In genomic region chr17:557371-557770, GRCh38 we compare ENCODE assay signal across 23 cellular contexts.
DNase-seq lines count a peak whose midpoint lies in the region; ATAC-seq, FAIRE-seq and TF ChIP-seq lines count a peak whose summit lies in the region.
"Had no signal": no experiment of that assay in that cellular context is flagged by ENCODE, and none has a peak within 500 bp of the region (broad histone marks: within the 10 kb centered on the region; RNA-seq: fewer than 3 reads in every experiment).

No MANE protein-coding gene starts in this region.

- no peak for TF ChIP-seq EP300 in transverse colon (IDR thresholded peaks at IDR 0.05; ENCODE audit: low read depth)

- peak; percentile 52 for FAIRE-seq in endothelial cell of umbilical vein (lab: Jason Lieb, UNC)
- FAIRE-seq: GM12892, HepG2 had no signal

- no TSS peak for BruUV-seq in endothelial cell of umbilical vein (replicated peaks; lab: Mats Ljungman, UMichigan)

- TF ChIP-seq CTCF in endothelial cell of umbilical vein (IDR thresholded peaks at IDR 0.05; ENCODE audit: extremely low read depth in 1 of 2, insufficient read depth in 1 of 2, low read depth in 1 of 2, low read length in 2 of 2) (no peak), transverse colon (IDR thresholded peaks at IDR 0.05) (no peak)

- POLR2A ChIA-PET in endothelial cell of umbilical vein (lab: Charles Lee), result no interaction called here

- H3K27me3 ChIP-seq in endothelial cell of umbilical vein (ENCODE audit: control insufficient read depth in 2 of 2, insufficient read depth in 2 of 2, low read length in 2 of 2) (no peaks in the 10 kb centered on the region), transverse colon (no peaks in the 10 kb centered on the region)
- H3K27me3 ChIP-seq: breast epithelium, heart right ventricle, left lung, suprapubic skin, uterus had no signal

- CTCF ChIA-PET in endothelial cell of umbilical vein (lab: Charles Lee), result interaction anchor here (0.8 to 1.8 kb wide), 4 partner anchors 44 to 145 kb away, joined by 3 to 12 read pairs (median 5); no protein-coding TSS in a partner anchor

- H4K20me1 ChIP-seq in endothelial cell of umbilical vein (replicated peaks; ENCODE audit: control insufficient read depth, extremely low read depth, insufficient read depth, low read length), result no peaks in the 10 kb centered on the region

- dilution Hi-C loops in endothelial cell of umbilical vein (cut with MboI; ENCODE audit: extremely low pct_ligation_motif_present, low sequenced_read_pairs), result no loop called here

- in situ Hi-C loops in transverse colon (cut with MboI; ENCODE audit: low pct_ligation_motif_present in 1 of 4, low pct_unique_long_range_greater_than_20kb in 1 of 4, low sequenced_read_pairs in 3 of 4), result no loop called here

- H3K4me3 ChIP-seq in endothelial cell of umbilical vein (replicated peaks in 1 of 3; ENCODE audit: insufficient read depth in 1 of 3, low read depth in 1 of 3, low read length in 3 of 3) (no peak overlapping the region), transverse colon (no peak overlapping the region)
- H3K4me3 ChIP-seq: breast epithelium, heart right ventricle, left lung, suprapubic skin, uterus had no signal

- peak overlapping the region; percentile 76 for H3K27ac ChIP-seq in endothelial cell of umbilical vein (ENCODE audit: insufficient read depth, low read depth, low read length)
- no peak overlapping the region for H3K27ac ChIP-seq in transverse colon
- H3K27ac ChIP-seq: breast epithelium, left lung, suprapubic skin, uterus had no signal

- ATAC-seq in SK-N-SH treated with all-trans-retinoic acid at 6 μM for 48 hours (0 out of 3 replicates have a peak, but pooled peaks have one; percentile 22), GM19035 (IDR thresholded peaks at IDR 0.05; ENCODE audit: unreplicated experiment) (no peak)
- ATAC-seq: heart right ventricle, HepG2, left lung had no signal

- intact Hi-C loops in endothelial cell of umbilical vein (cut with micrococcal nuclease) (loop anchor here (2.0 kb wide), 1 partner anchor 141 kb away; no protein-coding TSS in a partner anchor), transverse colon (cut with DNase I; ENCODE audit: low total_unique reads) (no loop called here)

- H3K9me3 ChIP-seq in endothelial cell of umbilical vein (replicated peaks; ENCODE audit: control insufficient read depth, insufficient read depth, low read length) (no peaks in the 10 kb centered on the region), transverse colon (no peaks in the 10 kb centered on the region)
- H3K9me3 ChIP-seq: breast epithelium, heart right ventricle, left lung, suprapubic skin, uterus had no signal

- TF ChIP-seq POLR2A in endothelial cell of umbilical vein (IDR thresholded peaks at IDR 0.05; ENCODE audit: low read depth, low read length), result no peak
- no peak for TF ChIP-seq POLR2A in transverse colon (IDR thresholded peaks at IDR 0.05)

- DNase-seq in ELR (ENCODE audit: low read depth) (peak; percentile 74), endothelial cell of umbilical vein (ENCODE audit: low read depth, low spot score) (peak; percentile 42), renal cortical epithelial cell (ENCODE audit: low read depth) (peak; percentile 12), AG08395 (ENCODE audit: low spot score) (no peak), putamen (ENCODE audit: low spot score) (no peak), transverse colon (no peak)
- DNase-seq: activated B cell treated with CpG ODN at 0.5 μM for 24 hours; activated CD4-positive, alpha-beta memory T cell treated with anti-CD3 and anti-CD28 coated beads, Interleukin-2, amount 10 ng/mL, durations not matched to agents 7 days and 5 days; activated effector memory CD4-positive, alpha-beta T cell treated with Interleukin-2 at 50 U/mL for 16 hours; cortex of kidney; heart right ventricle; left lung; NCI-H1417; NCI-H526; posterior cingulate gyrus; stimulated activated CD4-positive, alpha-beta T cell treated with anti-CD3 and anti-CD28 coated beads, Interleukin-1b, Interleukin-23, amount 100 ng/mL, for 48 hours; uterus had no signal

- no peak overlapping the region for H3K9ac ChIP-seq in endothelial cell of umbilical vein (replicated peaks; ENCODE audit: extremely low read depth, insufficient read depth, low read length)

- H2AFZ ChIP-seq in endothelial cell of umbilical vein (ENCODE audit: low read depth, low read length), result no peak overlapping the region

- H3K9me1 ChIP-seq in endothelial cell of umbilical vein (replicated peaks; ENCODE audit: control insufficient read depth, extremely low read depth, insufficient read depth, low read length), result no peaks in the 10 kb centered on the region

- H3K4me2 ChIP-seq in endothelial cell of umbilical vein (ENCODE audit: insufficient read depth, low read length), result peak overlapping the region; percentile 56

- H3K4me1 ChIP-seq in endothelial cell of umbilical vein (ENCODE audit: control insufficient read depth, extremely low read depth, insufficient read depth, low read length) (peaks cover 55% of the 10 kb centered on the region), transverse colon (peaks cover 0 to 13% (median 3%) of the 10 kb centered on the region in 4 donors)
- H3K4me1 ChIP-seq: breast epithelium, uterus had no signal

- H3K79me2 ChIP-seq in endothelial cell of umbilical vein (ENCODE audit: control insufficient read depth, insufficient read depth, low read length), result no peaks in the 10 kb centered on the region

- H3K36me3 ChIP-seq in endothelial cell of umbilical vein (ENCODE audit: control insufficient read depth in 2 of 2, extremely low read depth in 1 of 2, insufficient read depth in 2 of 2, low read length in 2 of 2) (peaks cover 0 to 6% of the 10 kb centered on the region in 2 experiments), transverse colon (peaks cover 0 to 9% (median 4%) of the 10 kb centered on the region in 4 donors)
- H3K36me3 ChIP-seq: breast epithelium, uterus had no signal

TF ChIP-seq in SK-N-SH treated with all-trans-retinoic acid at 6 μM for 48 hours, 23 proteins besides CTCF, POLR2A, EP300 and RAD21:
- TF ChIP-seq ZC3H10 (CRISPR knock-in tag; IDR thresholded peaks at IDR 0.05), result peak; percentile 36; the same call in 1 of the 2 replicates
- no peak for TF ChIP-seq ZNF8 (CRISPR knock-in tag; IDR thresholded peaks at IDR 0.05)

TF ChIP-seq in endothelial cell of umbilical vein, 7 proteins besides CTCF, POLR2A, EP300 and RAD21:
- TF ChIP-seq JUN (IDR thresholded peaks at IDR 0.05; ENCODE audit: borderline replicate concordance, insufficient read depth, insufficient read length, low read depth), result peak; percentile 55
- peak; percentile 78 for TF ChIP-seq FOS (IDR thresholded peaks at IDR 0.05; ENCODE audit: borderline replicate concordance, insufficient read depth, low read length)
- TF ChIP-seq GATA2 (IDR thresholded peaks at IDR 0.05; ENCODE audit: insufficient read depth, insufficient read length, low read depth, low read length), result peak; percentile 12
- no peak for TF ChIP-seq MYC (IDR thresholded peaks at IDR 0.05; ENCODE audit: low read depth, low read length)
- TF ChIP-seq EZH2 (IDR thresholded peaks at IDR 0.05; ENCODE audit: borderline replicate concordance, low read depth, low read length, severe bottlenecking), result no peak
- no peak for TF ChIP-seq MAX (IDR thresholded peaks at IDR 0.05; ENCODE audit: insufficient read depth, insufficient read length)

Comparison
In these comparisons a context has a peak if more than half of its experiments do, and no peak if none do; other contexts are left out.
1. DNase-seq: peak in ELR (single experiment), endothelial cell of umbilical vein (single experiment) and renal cortical epithelial cell (single experiment); none in AG08395 (single experiment), putamen (single experiment) and transverse colon (single experiment).